ENCODE assay signal across 4 cellular contexts in the genomic region with DNA sequence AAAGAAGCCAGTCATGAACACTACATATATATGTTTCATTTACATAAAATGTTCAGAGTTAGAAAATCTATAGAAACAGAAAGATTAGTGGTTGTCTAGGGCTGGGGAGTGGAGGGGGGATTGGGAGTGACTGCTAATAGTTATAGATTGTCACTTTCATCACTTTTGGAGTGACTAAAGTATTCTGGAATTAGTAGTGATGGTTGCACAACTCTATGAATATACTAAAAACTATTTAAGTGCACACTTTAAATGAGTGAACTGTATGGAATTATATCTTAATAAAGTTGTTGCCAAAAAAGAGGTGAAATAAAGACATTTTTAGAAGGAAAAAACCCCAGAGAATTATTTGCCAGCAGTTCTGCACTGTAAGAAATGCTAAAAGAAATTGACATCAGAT.
"Had no signal": no experiment of that assay in that cellular context is flagged by ENCODE, and none has a peak within 500 bp of the region (broad histone marks: within the 10 kb centered on the region; RNA-seq: fewer than 3 reads in every experiment).

No MANE protein-coding gene starts in this region.

- H3K9me3 ChIP-seq: HAP-1 had no signal

- H3K4me3 ChIP-seq: HAP-1 had no signal

- H3K36me3 ChIP-seq: HAP-1 had no signal

- DNase-seq: GOT3, H7, KBM-7 had no signal

- H3K4me1 ChIP-seq: HAP-1 had no signal
